1 cellular context compared by ENCODE assay signal in the genomic region with DNA sequence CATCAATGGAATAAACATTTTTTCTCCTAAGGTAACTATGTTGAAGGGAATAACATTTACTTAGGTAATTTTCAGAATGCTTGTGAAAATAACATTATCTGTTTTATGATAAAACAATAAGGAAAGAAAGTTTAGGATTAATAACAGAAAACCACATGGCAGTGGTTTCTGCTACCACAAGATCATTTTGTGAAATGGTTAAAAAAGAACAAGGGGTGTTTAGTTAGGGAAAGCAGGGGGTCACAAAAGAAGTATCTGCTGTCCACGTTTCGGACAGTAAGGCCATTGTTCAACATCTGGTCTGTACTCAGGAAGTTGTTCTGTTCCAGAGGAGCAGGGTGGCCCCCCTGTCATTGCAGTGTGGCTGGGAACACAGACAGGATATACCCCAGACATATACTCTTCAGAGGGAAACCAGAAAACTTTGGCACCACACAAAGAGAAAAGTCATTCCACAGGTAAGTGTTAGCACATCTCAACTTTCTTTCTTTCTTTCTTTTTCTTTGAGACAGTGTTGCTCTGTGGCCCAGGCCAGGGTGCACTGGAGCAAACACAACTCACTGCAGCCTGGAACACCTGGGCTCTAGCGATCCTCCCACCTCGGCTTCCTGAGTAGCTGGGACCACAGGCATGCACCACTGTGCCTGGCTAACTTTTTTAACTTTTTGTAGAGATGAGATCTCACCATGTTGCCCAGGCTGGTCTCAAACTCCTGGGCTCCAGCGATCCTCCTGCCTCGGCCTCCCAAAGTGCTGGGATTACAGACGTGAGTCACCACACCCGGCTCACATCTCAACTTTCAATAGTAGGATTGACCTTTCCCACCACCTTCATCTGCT.
TF ChIP-seq lines count a peak whose summit lies in the region.

No MANE protein-coding gene starts in this region.

TF ChIP-seq in HepG2, 621 proteins besides CTCF, POLR2A, EP300 and RAD21 (continued from another document and continues in another):
- TF ChIP-seq ZNF800 (CRISPR knock-in tag; IDR thresholded peaks at IDR 0.05) (no peak), YEATS2 (CRISPR knock-in tag; IDR thresholded peaks at IDR 0.05; ENCODE audit: borderline replicate concordance) (peak; percentile 48; the same call in 1 of the 2 replicates), CREBL2 (CRISPR knock-in tag; IDR thresholded peaks at IDR 0.05; ENCODE audit: borderline replicate concordance) (no peak), NR3C1 (CRISPR knock-in tag; IDR thresholded peaks at IDR 0.05) (no peak), HOXA7 (CRISPR knock-in tag; IDR thresholded peaks at IDR 0.05) (no peak), ZEB1 (IDR thresholded peaks at IDR 0.05; ENCODE audit: insufficient replicate concordance, low read depth) (no peak), PRDM10 (CRISPR knock-in tag; IDR thresholded peaks at IDR 0.05; ENCODE audit: low read depth) (0 out of 2 replicates have a peak, but pooled peaks have one; percentile 27), JUNB (CRISPR knock-in tag; IDR thresholded peaks at IDR 0.05; ENCODE audit: borderline replicate concordance) (no peak), ZNF354B (CRISPR knock-in tag; IDR thresholded peaks at IDR 0.05) (no peak), MBD4 (IDR thresholded peaks at IDR 0.05; ENCODE audit: borderline replicate concordance, low read length) (no peak), HIC2 (CRISPR knock-in tag; IDR thresholded peaks at IDR 0.05; ENCODE audit: low read depth) (no peak), HNRNPLL (IDR thresholded peaks at IDR 0.05; ENCODE audit: low read depth, low read length, poor library complexity, severe bottlenecking) (no peak), SSRP1 (CRISPR knock-in tag; IDR thresholded peaks at IDR 0.05) (no peak), SIX1 (CRISPR knock-in tag; IDR thresholded peaks at IDR 0.05; ENCODE audit: borderline replicate concordance) (no peak), HOMEZ (CRISPR knock-in tag; IDR thresholded peaks at IDR 0.05; ENCODE audit: low read depth) (peak; percentile 62; the same call in 1 of the 2 replicates), ZNF513 (CRISPR knock-in tag; conservative IDR thresholded peaks at IDR 0.05) (no peak), KLF6 (CRISPR knock-in tag; IDR thresholded peaks at IDR 0.05) (no peak), MTF1 (CRISPR knock-in tag; IDR thresholded peaks at IDR 0.05) (no peak), ZNF367 (CRISPR knock-in tag; IDR thresholded peaks at IDR 0.05; ENCODE audit: borderline replicate concordance) (no peak), CENPT (CRISPR knock-in tag; IDR thresholded peaks at IDR 0.05; ENCODE audit: low read depth) (no peak), ZNF335 (CRISPR knock-in tag; IDR thresholded peaks at IDR 0.05) (no peak), ZNF598 (CRISPR knock-in tag; IDR thresholded peaks at IDR 0.05; ENCODE audit: borderline replicate concordance) (no peak), ZNF333 (CRISPR knock-in tag; IDR thresholded peaks at IDR 0.05; ENCODE audit: borderline replicate concordance) (no peak), DPF2 (CRISPR knock-in tag; IDR thresholded peaks at IDR 0.05; ENCODE audit: borderline replicate concordance, low read depth) (peak; percentile 67; the same call in 1 of the 2 replicates), ZNF33B (CRISPR knock-in tag; IDR thresholded peaks at IDR 0.05) (no peak), CEBPB (IDR thresholded peaks at IDR 0.05; ENCODE audit: borderline replicate concordance, low read depth, low read length) (no peak)
- TF ChIP-seq, protein P1, sequence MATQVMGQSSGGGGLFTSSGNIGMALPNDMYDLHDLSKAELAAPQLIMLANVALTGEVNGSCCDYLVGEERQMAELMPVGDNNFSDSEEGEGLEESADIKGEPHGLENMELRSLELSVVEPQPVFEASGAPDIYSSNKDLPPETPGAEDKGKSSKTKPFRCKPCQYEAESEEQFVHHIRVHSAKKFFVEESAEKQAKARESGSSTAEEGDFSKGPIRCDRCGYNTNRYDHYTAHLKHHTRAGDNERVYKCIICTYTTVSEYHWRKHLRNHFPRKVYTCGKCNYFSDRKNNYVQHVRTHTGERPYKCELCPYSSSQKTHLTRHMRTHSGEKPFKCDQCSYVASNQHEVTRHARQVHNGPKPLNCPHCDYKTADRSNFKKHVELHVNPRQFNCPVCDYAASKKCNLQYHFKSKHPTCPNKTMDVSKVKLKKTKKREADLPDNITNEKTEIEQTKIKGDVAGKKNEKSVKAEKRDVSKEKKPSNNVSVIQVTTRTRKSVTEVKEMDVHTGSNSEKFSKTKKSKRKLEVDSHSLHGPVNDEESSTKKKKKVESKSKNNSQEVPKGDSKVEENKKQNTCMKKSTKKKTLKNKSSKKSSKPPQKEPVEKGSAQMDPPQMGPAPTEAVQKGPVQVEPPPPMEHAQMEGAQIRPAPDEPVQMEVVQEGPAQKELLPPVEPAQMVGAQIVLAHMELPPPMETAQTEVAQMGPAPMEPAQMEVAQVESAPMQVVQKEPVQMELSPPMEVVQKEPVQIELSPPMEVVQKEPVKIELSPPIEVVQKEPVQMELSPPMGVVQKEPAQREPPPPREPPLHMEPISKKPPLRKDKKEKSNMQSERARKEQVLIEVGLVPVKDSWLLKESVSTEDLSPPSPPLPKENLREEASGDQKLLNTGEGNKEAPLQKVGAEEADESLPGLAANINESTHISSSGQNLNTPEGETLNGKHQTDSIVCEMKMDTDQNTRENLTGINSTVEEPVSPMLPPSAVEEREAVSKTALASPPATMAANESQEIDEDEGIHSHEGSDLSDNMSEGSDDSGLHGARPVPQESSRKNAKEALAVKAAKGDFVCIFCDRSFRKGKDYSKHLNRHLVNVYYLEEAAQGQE (IDR thresholded peaks at IDR 0.05; ENCODE audit: borderline replicate concordance in 1 of 2, low read depth in 1 of 2, low read length in 2 of 2) = 0 out of 4 replicates have a peak, but pooled peaks of 1 of the 2 experiments have one; percentile 49
- TF ChIP-seq, protein P2, sequence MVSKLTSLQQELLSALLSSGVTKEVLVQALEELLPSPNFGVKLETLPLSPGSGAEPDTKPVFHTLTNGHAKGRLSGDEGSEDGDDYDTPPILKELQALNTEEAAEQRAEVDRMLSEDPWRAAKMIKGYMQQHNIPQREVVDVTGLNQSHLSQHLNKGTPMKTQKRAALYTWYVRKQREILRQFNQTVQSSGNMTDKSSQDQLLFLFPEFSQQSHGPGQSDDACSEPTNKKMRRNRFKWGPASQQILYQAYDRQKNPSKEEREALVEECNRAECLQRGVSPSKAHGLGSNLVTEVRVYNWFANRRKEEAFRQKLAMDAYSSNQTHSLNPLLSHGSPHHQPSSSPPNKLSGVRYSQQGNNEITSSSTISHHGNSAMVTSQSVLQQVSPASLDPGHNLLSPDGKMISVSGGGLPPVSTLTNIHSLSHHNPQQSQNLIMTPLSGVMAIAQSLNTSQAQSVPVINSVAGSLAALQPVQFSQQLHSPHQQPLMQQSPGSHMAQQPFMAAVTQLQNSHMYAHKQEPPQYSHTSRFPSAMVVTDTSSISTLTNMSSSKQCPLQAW (CRISPR knock-in tag; IDR thresholded peaks at IDR 0.05) = peak; percentile 61; the same call in 1 of the 2 replicates
